Comparison of ENCODE assay signal across 9 cellular contexts in genomic region chr7:143379607-143380263, GRCh38. TPM values are rescaled to one million over a fixed set of nuclear protein-coding genes. Genes with fewer than 3 reads are reported as not detected.
A peak's percentile ranks its signal among the peaks of the same experiment; 100 is the strongest.
DNase-seq lines count a peak whose midpoint lies in the region; ATAC-seq and TF ChIP-seq lines count a peak whose summit lies in the region.
"Had no signal": no experiment of that assay in that cellular context is flagged by ENCODE, and none has a peak within 500 bp of the region (broad histone marks: within the 10 kb centered on the region; RNA-seq: fewer than 3 reads in every experiment).

No MANE protein-coding gene starts in this region.

- H3K27me3 Mint-ChIP-seq in CD8-positive, alpha-beta T cell (ENCODE audit: low read depth), result no peaks in the 10 kb centered on the region
- no peaks in the 10 kb centered on the region for H3K27me3 Mint-ChIP-seq in WTC11 (ENCODE audit: low read depth)

- no peaks in the 10 kb centered on the region for H3K9me3 ChIP-seq in CD8-positive, alpha-beta T cell (ENCODE audit: low read length)
- no peaks in the 10 kb centered on the region for H3K9me3 ChIP-seq in heart right ventricle

- peak overlapping the region; percentile 90 for H3K4me3 Mint-ChIP-seq in CD8-positive, alpha-beta T cell
- H3K4me3 Mint-ChIP-seq in WTC11, result peak overlapping the region; percentile 76

- no peaks in the 10 kb centered on the region for H3K27me3 ChIP-seq in CD8-positive, alpha-beta T cell (ENCODE audit: insufficient read depth, low read length)
- no peaks in the 10 kb centered on the region for H3K27me3 ChIP-seq in heart right ventricle

- POLR2A ChIA-PET in CD8-positive, alpha-beta T cell (lab: Charles Lee), result interaction anchor here (0.7 to 3.7 kb wide), 23 partner anchors 7 to 594 kb away, joined by 3 to 31 read pairs (median 5); partner anchors contain the start of genes EPHA1, FAM131B and GSTK1
- POLR2A ChIA-PET in WTC11 (lab: Charles Lee), result interaction anchor here (0.7 to 2.0 kb wide), 7 partner anchors 8 to 28 kb away, joined by 3 to 16 read pairs (median 3); partner anchors contain the start of gene FAM131B

- TF ChIP-seq CTCF in CD8-positive, alpha-beta T cell (IDR thresholded peaks at IDR 0.05), result no peak
- TF ChIP-seq CTCF in WTC11 (IDR thresholded peaks at IDR 0.05) (no peak), heart right ventricle (IDR thresholded peaks at IDR 0.05) (no peak)

- peak overlapping the region; percentile 94 for H3K27ac Mint-ChIP-seq in CD8-positive, alpha-beta T cell
- peak overlapping the region; percentile 39 for H3K27ac Mint-ChIP-seq in WTC11

- H3K9me3 Mint-ChIP-seq in CD8-positive, alpha-beta T cell, result no peaks in the 10 kb centered on the region
- no peaks in the 10 kb centered on the region for H3K9me3 Mint-ChIP-seq in WTC11

- ATAC-seq in CD8-positive, alpha-beta T cell, result no peak
- ATAC-seq in HG02759 (IDR thresholded peaks at IDR 0.05; ENCODE audit: unreplicated experiment), result peak; percentile 1
- ATAC-seq in WTC11, result peak; percentile 0; the same call in 1 of the 2 replicates
- ATAC-seq in heart right ventricle, result peak in 5 of 8 donors; percentile 0 to 2 (median 0)

- CTCF ChIA-PET in CD8-positive, alpha-beta T cell (lab: Charles Lee), result interaction anchor here (0.7 to 3.1 kb wide), 28 partner anchors 8 to 156 kb away, joined by 3 to 61 read pairs (median 4); partner anchors contain the start of gene EPHA1
- CTCF ChIA-PET in WTC11 (lab: Charles Lee), result interaction anchor here (0.7 to 2.3 kb wide), 39 partner anchors 8 to 1662 kb away, joined by 3 to 68 read pairs (median 4); partner anchors contain the start of genes CLCN1, EPHA1, FAM131B and GSTK1

- 32% methylated on average over 15 of the region's 15 CpGs for WGBS in heart right ventricle, 2 donors

- H3K36me3 ChIP-seq in CD8-positive, alpha-beta T cell (ENCODE audit: insufficient read depth, low read length), result no peaks in the 10 kb centered on the region
- H3K36me3 ChIP-seq in heart right ventricle, result peaks cover 0 to 26% (median 0%) of the 10 kb centered on the region in 9 donors

- H3K27ac ChIP-seq in CD8-positive, alpha-beta T cell (ENCODE audit: low read depth, low read length), result peak overlapping the region; percentile 84
- H3K27ac ChIP-seq in heart right ventricle (peak overlapping the region in 9 of 10 donors; percentile 97 to 100 (median 100)), skin epidermis (peak overlapping the region; percentile 32 to 100 (median 98))

- no peak for DNase-seq in CD8-positive, alpha-beta T cell
- DNase-seq in WTC11 (ENCODE audit: low spot score), result no peak
- DNase-seq in heart right ventricle, result no peak
- no peak for DNase-seq in hepatic stellate cell (ENCODE audit: low spot score)
- no peak for DNase-seq in DMS 273 treated with DMSO at 0.1 percent for 48 hours (lab: John Stamatoyannopoulos, UW)
- no peak for DNase-seq in activated CD4-positive, alpha-beta T cell treated with anti-CD3 and anti-CD28 coated beads for 4 hours

- H3K4me3 ChIP-seq in CD8-positive, alpha-beta T cell (ENCODE audit: low read depth, low read length), result peak overlapping the region; percentile 96
- H3K4me3 ChIP-seq in heart right ventricle (peak overlapping the region in 9 of 10 donors; percentile 79 to 100 (median 95)), skin epidermis (peak overlapping the region; percentile 62 to 98 (median 91))

- H3K4me1 ChIP-seq in CD8-positive, alpha-beta T cell (ENCODE audit: insufficient read depth, low read length), result peaks cover 81% of the 10 kb centered on the region
- peaks cover 5 to 82% (median 40%) of the 10 kb centered on the region in 9 donors for H3K4me1 ChIP-seq in heart right ventricle

- H3K4me1 Mint-ChIP-seq in CD8-positive, alpha-beta T cell (ENCODE audit: low read depth), result peaks cover 46% of the 10 kb centered on the region
- H3K4me1 Mint-ChIP-seq in WTC11, result peaks cover 39% of the 10 kb centered on the region

- peaks cover 7% of the 10 kb centered on the region for H3K36me3 Mint-ChIP-seq in CD8-positive, alpha-beta T cell
- peaks cover 5% of the 10 kb centered on the region for H3K36me3 Mint-ChIP-seq in WTC11

- intact Hi-C loops in CD8-positive, alpha-beta T cell (cut with DNase I, micrococcal nuclease), result loop anchor here (1.0 to 10.0 kb wide), 12 partner anchors 15 to 1645 kb away; partner anchors contain the start of genes CASP2 (in 2 of the 2), EPHA1 (in 1 of the 2), FAM131B (in 1 of the 2) and SSBP1 (in 1 of the 2)
- intact Hi-C loops in heart right ventricle (cut with DNase I), result loop anchor here in 8 of 10 donors (1.0 to 10.0 kb wide), 7 partner anchors 37 to 117 kb away; partner anchors contain the start of gene GSTK1 (in 2 of the 8)

TF ChIP-seq in WTC11, 78 proteins besides CTCF, POLR2A, EP300 and RAD21:
- TF ChIP-seq JUN (CRISPR knock-in tag; IDR thresholded peaks at IDR 0.05) (0 out of 2 replicates have a peak, but pooled peaks have one; percentile 6), TEAD4 (CRISPR knock-in tag; IDR thresholded peaks at IDR 0.05) (peak; percentile 33; the same call in 1 of the 2 replicates), JAZF1 (CRISPR knock-in tag; IDR thresholded peaks at IDR 0.05) (no peak), NFYB (CRISPR knock-in tag; conservative IDR thresholded peaks at IDR 0.05; ENCODE audit: low read depth) (no peak)

RNA-seq across cellular contexts. Expression of gene ZYX, which starts 1.4 kb away (rescaled TPM):
- 100 to 1,000 TPM; 107 to 111 TPM for total RNA-seq in CD8-positive, alpha-beta T cell
- total RNA-seq in WTC11 (2021) (166 to 179 TPM (median 167 TPM) in 3 replicates), heart right ventricle (100 to 1,000 TPM in 2 of 10 donors, 10 to 100 TPM in 8; 48.5 to 148 (median 74.6) TPM)
- polyA plus RNA-seq in heart right ventricle, result 100 to 1,000 TPM in 1 of 2 donors, 10 to 100 TPM in 1; 58.9 to 152 TPM

RNA-seq across cellular contexts. Expression of gene FAM131B, which starts 17.2 kb away (rescaled TPM):
- under 1 TPM; 0.30 to 0.36 TPM for total RNA-seq in CD8-positive, alpha-beta T cell
- total RNA-seq in WTC11 (2021) (24.0 to 26.3 TPM (median 25.3 TPM) in 3 replicates), heart right ventricle (1 to 10 TPM in 1 of 10 donors, under 1 TPM in 8, not detected in 1; 0.07 to 1.2 (median 0.39) TPM)
- polyA plus RNA-seq in heart right ventricle, result under 1 TPM; 0.22 to 0.37 TPM

RNA-seq across cellular contexts. Expression of gene EPHA1, which starts 28.9 kb away (rescaled TPM):
- 10 to 100 TPM in 1 of 2 experiments, 1 to 10 TPM in 1; 8.3 to 13.1 TPM for total RNA-seq in CD8-positive, alpha-beta T cell
- total RNA-seq in WTC11 (2021) (159 to 203 TPM (median 162 TPM) in 3 replicates), heart right ventricle (under 1 TPM in 1 of 10 donors, not detected in 9; 0.39 TPM)
- polyA plus RNA-seq in heart right ventricle, result under 1 TPM; 0.12 to 0.73 TPM
- total RNA-seq: myocyte had no signal

Comparison
In these comparisons a context has a peak if more than half of its experiments do, and no peak if none do; other contexts are left out.
1. RNA of gene FAM131B, which starts 17.2 kb away (total RNA-seq): 24.0 to 26.3 TPM in WTC11; 0.07 to 1.2 TPM in heart right ventricle and 0.30 to 0.36 TPM in CD8-positive, alpha-beta T cell; every median in the first group is over 10 times any median in the second.
2. RNA of gene EPHA1, which starts 28.9 kb away (total RNA-seq): 159 to 203 TPM in WTC11; 8.3 to 13.1 TPM in CD8-positive, alpha-beta T cell and 0.39 TPM in heart right ventricle; every median in the first group is over 10 times any median in the second.
3. Peak in every context shown above with its lines, with median percentiles within 50 percentile points of each other: H3K27ac ChIP-seq and H3K4me3 ChIP-seq.